ENCODE assay signal across 8 cellular contexts in genomic region chr3:16516695-16517481, GRCh38. TPM values are rescaled to one million over a fixed set of nuclear protein-coding genes. Genes with fewer than 3 reads are reported as not detected.
DNase-seq lines count a peak whose midpoint lies in the region; ATAC-seq and TF ChIP-seq lines count a peak whose summit lies in the region.

No MANE protein-coding gene starts in this region.

- peaks cover 56% of the 10 kb centered on the region for H3K4me1 Mint-ChIP-seq in activated CD4-positive, alpha-beta T cell treated with anti-CD3 and anti-CD28 coated beads, Interleukin-2, amount 10 ng/mL, durations not matched to agents 7 days and 5 days
- peaks cover 62% of the 10 kb centered on the region for H3K4me1 Mint-ChIP-seq in T-helper 1 cell treated with Interleukin-12 subunit alpha and Interleukin-12 subunit beta and Interleukin-4 antibody, amounts not matched to agents 30 μg/mL and 1 μg/mL, for 36 hours (ENCODE audit: low read depth)

- POLR2A ChIA-PET in activated CD4-positive, alpha-beta T cell treated with anti-CD3 and anti-CD28 coated beads, Interleukin-2, amount 10 ng/mL, durations not matched to agents 7 days and 5 days (lab: Charles Lee): no interaction called here

- no peaks in the 10 kb centered on the region for H3K9me3 ChIP-seq in sigmoid colon

- H3K9me3 Mint-ChIP-seq in activated CD4-positive, alpha-beta T cell treated with anti-CD3 and anti-CD28 coated beads, Interleukin-2, amount 10 ng/mL, durations not matched to agents 7 days and 5 days: peaks cover 16% of the 10 kb centered on the region
- peaks cover 10% of the 10 kb centered on the region for H3K9me3 Mint-ChIP-seq in T-helper 1 cell treated with Interleukin-12 subunit alpha and Interleukin-12 subunit beta and Interleukin-4 antibody, amounts not matched to agents 30 μg/mL and 1 μg/mL, for 36 hours

- H3K4me1 ChIP-seq in sigmoid colon: peaks cover 0 to 14% (median 10%) of the 10 kb centered on the region in 4 donors

- no peaks in the 10 kb centered on the region for H3K36me3 ChIP-seq in sigmoid colon

- peaks cover 14% of the 10 kb centered on the region for H3K36me3 Mint-ChIP-seq in activated CD4-positive, alpha-beta T cell treated with anti-CD3 and anti-CD28 coated beads, Interleukin-2, amount 10 ng/mL, durations not matched to agents 7 days and 5 days (ENCODE audit: low read depth)
- H3K36me3 Mint-ChIP-seq in T-helper 1 cell treated with Interleukin-12 subunit alpha and Interleukin-12 subunit beta and Interleukin-4 antibody, amounts not matched to agents 30 μg/mL and 1 μg/mL, for 36 hours (ENCODE audit: low read depth): peaks cover 6% of the 10 kb centered on the region

- peak overlapping the region; percentile 73 for H3K27ac Mint-ChIP-seq in activated CD4-positive, alpha-beta T cell treated with anti-CD3 and anti-CD28 coated beads, Interleukin-2, amount 10 ng/mL, durations not matched to agents 7 days and 5 days
- peak overlapping the region; percentile 77 for H3K27ac Mint-ChIP-seq in T-helper 1 cell treated with Interleukin-12 subunit alpha and Interleukin-12 subunit beta and Interleukin-4 antibody, amounts not matched to agents 30 μg/mL and 1 μg/mL, for 36 hours

- CTCF ChIA-PET in activated CD4-positive, alpha-beta T cell treated with anti-CD3 and anti-CD28 coated beads, Interleukin-2, amount 10 ng/mL, durations not matched to agents 7 days and 5 days (lab: Charles Lee): interaction anchor here (0.9 to 2.2 kb wide), 9 partner anchors 10 to 226 kb away, joined by 3 to 7 read pairs (median 4); no protein-coding TSS in a partner anchor

- peak; percentile 79 for TF ChIP-seq CTCF in fibroblast of pulmonary artery (IDR thresholded peaks at IDR 0.05; ENCODE audit: low read length, missing control alignments)
- peak in 2 of 4 experiments; percentile 15 to 16 for TF ChIP-seq CTCF in sigmoid colon (IDR thresholded peaks at IDR 0.05)

- H3K4me3 Mint-ChIP-seq in activated CD4-positive, alpha-beta T cell treated with anti-CD3 and anti-CD28 coated beads, Interleukin-2, amount 10 ng/mL, durations not matched to agents 7 days and 5 days: no peak overlapping the region
- H3K4me3 Mint-ChIP-seq in T-helper 1 cell treated with Interleukin-12 subunit alpha and Interleukin-12 subunit beta and Interleukin-4 antibody, amounts not matched to agents 30 μg/mL and 1 μg/mL, for 36 hours: peak overlapping the region; percentile 39

- H3K4me3 ChIP-seq in fibroblast of pulmonary artery (replicated peaks; ENCODE audit: low read depth, low read length) (no peak overlapping the region), sigmoid colon (no peak overlapping the region)

- no peak for TF ChIP-seq EP300 in sigmoid colon (IDR thresholded peaks at IDR 0.05)

- ATAC-seq in HG03196 (IDR thresholded peaks at IDR 0.05; ENCODE audit: unreplicated experiment) (peak; percentile 28), HG03097 (IDR thresholded peaks at IDR 0.05; ENCODE audit: low FRiP score, unreplicated experiment) (no peak)

- peaks cover 0 to 29% (median 0%) of the 10 kb centered on the region in 3 donors for H3K27me3 ChIP-seq in sigmoid colon

- intact Hi-C loops in sigmoid colon (cut with DNase I): loop anchor here (10.0 kb wide), 1 partner anchor 222 kb away; no protein-coding TSS in a partner anchor

- H3K27me3 Mint-ChIP-seq in activated CD4-positive, alpha-beta T cell treated with anti-CD3 and anti-CD28 coated beads, Interleukin-2, amount 10 ng/mL, durations not matched to agents 7 days and 5 days: no peaks in the 10 kb centered on the region
- H3K27me3 Mint-ChIP-seq in T-helper 1 cell treated with Interleukin-12 subunit alpha and Interleukin-12 subunit beta and Interleukin-4 antibody, amounts not matched to agents 30 μg/mL and 1 μg/mL, for 36 hours (ENCODE audit: low read depth): no peaks in the 10 kb centered on the region

- DNase-seq in activated CD4-positive, alpha-beta T cell treated with anti-CD3 and anti-CD28 coated beads, Interleukin-2, amount 10 ng/mL, durations not matched to agents 7 days and 5 days: peak; percentile 29
- no peak for DNase-seq in activated CD4-positive, alpha-beta T cell treated with anti-CD3 and anti-CD28 coated beads, Interleukin-2, amount 50 U/mL, for 1 hour
- DNase-seq in fibroblast of pulmonary artery (ENCODE audit: low read depth) (peak; percentile 83), pulmonary artery endothelial cell (ENCODE audit: low read depth, low spot score) (peak; percentile 40), sigmoid colon (no peak)

- no peak for TF ChIP-seq POLR2A in sigmoid colon (IDR thresholded peaks at IDR 0.05)

- 26 to 33% methylated on average over 6 of the region's 6 CpGs for WGBS in sigmoid colon, 2 donors

- H3K27ac ChIP-seq in sigmoid colon: peak overlapping the region in 2 of 4 donors; percentile 21 to 37

RNA-seq across cellular contexts. Expression of gene RFTN1, which starts 3.4 kb away (rescaled TPM):
- total RNA-seq in activated CD4-positive, alpha-beta T cell treated with anti-CD3 and anti-CD28 coated beads, Interleukin-2, amount 10 ng/mL, durations not matched to agents 7 days and 5 days: 10 to 100 TPM; 57.3 to 57.9 TPM
- total RNA-seq in pulmonary artery endothelial cell: 30.1 and 49.7 TPM in 2 replicates
- 10 to 100 TPM; 12.1 to 26.0 (median 18.6) TPM for total RNA-seq in sigmoid colon
- 10 to 100 TPM; 10.9 to 26.4 (median 22.2) TPM for polyA plus RNA-seq in sigmoid colon

Comparison
In these comparisons a context has a peak if more than half of its experiments do, and no peak if none do; other contexts are left out.
1. DNase-seq: peak in activated CD4-positive, alpha-beta T cell treated with anti-CD3 and anti-CD28 coated beads, Interleukin-2, amount 10 ng/mL, durations not matched to agents 7 days and 5 days (single experiment), fibroblast of pulmonary artery (single experiment) and pulmonary artery endothelial cell (single experiment); none in activated CD4-positive, alpha-beta T cell treated with anti-CD3 and anti-CD28 coated beads, Interleukin-2, amount 50 U/mL, for 1 hour (single experiment) and sigmoid colon (single experiment).